22 cellular contexts compared by ENCODE assay signal in genomic region chr15:69502470-69503045, GRCh38. TPM values are rescaled to one million over a fixed set of nuclear protein-coding genes. Genes with fewer than 3 reads are reported as not detected.
DNase-seq lines count a peak whose midpoint lies in the region; ATAC-seq and TF ChIP-seq lines count a peak whose summit lies in the region.
"Had no signal": no experiment of that assay in that cellular context is flagged by ENCODE, and none has a peak within 500 bp of the region (broad histone marks: within the 10 kb centered on the region; RNA-seq: fewer than 3 reads in every experiment).

No MANE protein-coding gene starts in this region.

- intact Hi-C loops in testis (cut with DNase I; ENCODE audit: low total_unique reads): no loop called here

- no peaks in the 10 kb centered on the region for H3K9me2 ChIP-seq in GM23338 (ENCODE audit: insufficient read depth)

- TF ChIP-seq CTCF in AG04450 (IDR thresholded peaks at IDR 0.05; ENCODE audit: low read depth, low read length): peak; percentile 20; the same call in 1 of the 2 replicates
- peak; percentile 54 to 65 for TF ChIP-seq CTCF in GM23338 (conservative IDR thresholded peaks at IDR 0.05; ENCODE audit: low read depth in 2 of 2)
- TF ChIP-seq CTCF in WERI-Rb-1 (IDR thresholded peaks at IDR 0.05; ENCODE audit: low read depth, low read length): peak; percentile 17; the same call in 1 of the 2 replicates
- peak; percentile 18 for TF ChIP-seq CTCF in glutamatergic neuron (IDR thresholded peaks at IDR 0.05; ENCODE audit: partially characterized antibody, unreplicated experiment)
- peak in 1 of 3 experiments; percentile 19 for TF ChIP-seq CTCF in testis (IDR thresholded peaks at IDR 0.05)

- POLR2A ChIA-PET in AG04450 (lab: Yijun Ruan, JAX): no interaction called here

- H3K27me3 Mint-ChIP-seq in GM23338 (ENCODE audit: insufficient read depth, low read depth, poor library complexity) (peaks cover 5% of the 10 kb centered on the region), glutamatergic neuron (ENCODE audit: unreplicated experiment) (peaks cover 9% of the 10 kb centered on the region)

- H3K4me1 Mint-ChIP-seq in GM23338 (peaks cover 10% of the 10 kb centered on the region; the same call in 2 of the 3 replicates), glutamatergic neuron (ENCODE audit: low read depth, unreplicated experiment) (peaks cover 30% of the 10 kb centered on the region)
- H3K4me1 Mint-ChIP-seq: IgD-negative memory B cell had no signal

- H4K20me1 ChIP-seq in GM23338 (replicated peaks; ENCODE audit: insufficient read depth): no peaks in the 10 kb centered on the region

- no peak for DNase-seq in AG04450 (ENCODE audit: low read depth, low spot score)
- DNase-seq in GM23338 (ENCODE audit: low spot score): peak; percentile 22
- no peak for DNase-seq in WERI-Rb-1
- no peak for DNase-seq in glutamatergic neuron
- no peak for DNase-seq in testis
- DNase-seq in GM19240 (ENCODE audit: insufficient read length, low spot score): no peak
- DNase-seq in hippocampal formation (lab: John Stamatoyannopoulos, UW): no peak
- DNase-seq: activated CD8-positive, alpha-beta memory T cell treated with anti-CD3 and anti-CD28 coated beads, Interleukin-2, amount 10 ng/mL, durations not matched to agents 7 days and 5 days; activated gamma-delta T cell; AML-193; anterior cingulate cortex; Calu3; colonic mucosa; GF-D8; mesendoderm; NCI-H1048; NCI-H748 treated with DMSO at 0.1 percent for 48 hours; right lobe of liver; stimulated activated CD4-positive, alpha-beta T cell treated with anti-CD3 and anti-CD28 coated beads, Interleukin-2, amount 100 ng/mL, for 24 hours; T-helper 2 cell had no signal

- H3K36me3 ChIP-seq in GM23338 (ENCODE audit: insufficient read depth): no peaks in the 10 kb centered on the region
- H3K36me3 ChIP-seq in WERI-Rb-1: no peaks in the 10 kb centered on the region
- H3K36me3 ChIP-seq in testis (ENCODE audit: low read depth, missing control alignments): no peaks in the 10 kb centered on the region
- H3K36me3 ChIP-seq: colonic mucosa, right lobe of liver had no signal

- H3K4me3 Mint-ChIP-seq in GM23338 (no peak overlapping the region), glutamatergic neuron (ENCODE audit: unreplicated experiment) (no peak overlapping the region)
- H3K4me3 Mint-ChIP-seq: activated CD8-positive, alpha-beta memory T cell treated with anti-CD3 and anti-CD28 coated beads, Interleukin-2, amount 10 ng/mL, durations not matched to agents 7 days and 5 days; IgD-negative memory B cell had no signal

- ATAC-seq in GM23338 (no peak; the same call in 1 of the 3 replicates), HG02852 (IDR thresholded peaks at IDR 0.05; ENCODE audit: unreplicated experiment) (no peak)
- ATAC-seq: activated CD8-positive, alpha-beta memory T cell treated with anti-CD3 and anti-CD28 coated beads, Interleukin-2, amount 10 ng/mL, durations not matched to agents 7 days and 5 days; right lobe of liver had no signal

- H3K27ac Mint-ChIP-seq in GM23338: no peak overlapping the region
- H3K27ac Mint-ChIP-seq in glutamatergic neuron (ENCODE audit: unreplicated experiment): no peak overlapping the region
- H3K27ac Mint-ChIP-seq: activated CD8-positive, alpha-beta memory T cell treated with anti-CD3 and anti-CD28 coated beads, Interleukin-2, amount 10 ng/mL, durations not matched to agents 7 days and 5 days; IgD-negative memory B cell had no signal

- H3K9me3 Mint-ChIP-seq in GM23338: no peaks in the 10 kb centered on the region
- H3K9me3 Mint-ChIP-seq in glutamatergic neuron (ENCODE audit: unreplicated experiment): peaks cover 10% of the 10 kb centered on the region

- H3K79me2 ChIP-seq in GM23338 (replicated peaks; ENCODE audit: insufficient read depth): no peaks in the 10 kb centered on the region

- peaks cover 14% of the 10 kb centered on the region for H3K27me3 ChIP-seq in AG04450 (ENCODE audit: control insufficient read depth, insufficient read depth, low read length)
- H3K27me3 ChIP-seq in GM23338 (ENCODE audit: insufficient read depth): no peaks in the 10 kb centered on the region
- H3K27me3 ChIP-seq in WERI-Rb-1 (ENCODE audit: insufficient read depth, low read depth, severe bottlenecking): no peaks in the 10 kb centered on the region
- no peaks in the 10 kb centered on the region for H3K27me3 ChIP-seq in testis
- H3K27me3 ChIP-seq: colonic mucosa, right lobe of liver had no signal

- CTCF ChIA-PET in AG04450 (lab: Charles Lee): interaction anchor here (0.7 kb wide), 1 partner anchor 928 kb away, joined by 4 read pairs; no protein-coding TSS in a partner anchor

- H3K27ac ChIP-seq in AG04450 (ENCODE audit: low read depth, low read length) (no peak overlapping the region), GM23338 (ENCODE audit: low read depth) (no peak overlapping the region), WERI-Rb-1 (no peak overlapping the region), testis (no peak overlapping the region)
- H3K27ac ChIP-seq: colonic mucosa, right lobe of liver had no signal

- no peak overlapping the region for H2AFZ ChIP-seq in GM23338

- H3K4me3 ChIP-seq in AG04450 (ENCODE audit: low read depth, low read length): no peak overlapping the region
- H3K4me3 ChIP-seq in GM23338: no peak overlapping the region
- H3K4me3 ChIP-seq in WERI-Rb-1 (ENCODE audit: low read depth, low read length): no peak overlapping the region
- no peak overlapping the region for H3K4me3 ChIP-seq in testis
- H3K4me3 ChIP-seq: colonic mucosa, right lobe of liver had no signal

- 79 to 95% methylated on average over 10 of the region's 10 CpGs for WGBS in testis, 2 donors

- H3K36me3 Mint-ChIP-seq in GM23338 (ENCODE audit: low read depth) (no peaks in the 10 kb centered on the region), glutamatergic neuron (ENCODE audit: unreplicated experiment) (no peaks in the 10 kb centered on the region)
- H3K36me3 Mint-ChIP-seq: activated CD8-positive, alpha-beta memory T cell treated with anti-CD3 and anti-CD28 coated beads, Interleukin-2, amount 10 ng/mL, durations not matched to agents 7 days and 5 days; IgD-negative memory B cell had no signal

- no peaks in the 10 kb centered on the region for H3F3A ChIP-seq in GM23338 (replicated peaks; ENCODE audit: low read depth)

- TF ChIP-seq POLR2A in testis (IDR thresholded peaks at IDR 0.05): no peak

- H3K4me1 ChIP-seq in GM23338 (ENCODE audit: insufficient read depth): no peaks in the 10 kb centered on the region
- no peaks in the 10 kb centered on the region for H3K4me1 ChIP-seq in testis
- H3K4me1 ChIP-seq: colonic mucosa, right lobe of liver had no signal

- no peaks in the 10 kb centered on the region; the same call in 1 of the 2 replicates for H3K9me3 ChIP-seq in AG04450 (ENCODE audit: control insufficient read depth, insufficient read depth, low read length)
- no peaks in the 10 kb centered on the region for H3K9me3 ChIP-seq in WERI-Rb-1 (ENCODE audit: severe bottlenecking)
- no peaks in the 10 kb centered on the region for H3K9me3 ChIP-seq in testis
- H3K9me3 ChIP-seq: colonic mucosa, right lobe of liver had no signal

- no peak overlapping the region for H3K4me2 ChIP-seq in GM23338

TF ChIP-seq in GM23338, 12 proteins besides CTCF, POLR2A, EP300 and RAD21 (continues in another document):
- TF ChIP-seq ETS1 (IDR thresholded peaks at IDR 0.05) (no peak), STAT1 (IDR thresholded peaks at IDR 0.05; ENCODE audit: unreplicated experiment) (no peak), EZH2phosphoT487 (IDR thresholded peaks at IDR 0.05; ENCODE audit: unreplicated experiment) (no peak), ZNF114 (CRISPR knock-in tag; IDR thresholded peaks at IDR 0.05) (no peak), CREB1 (CRISPR knock-in tag; IDR thresholded peaks at IDR 0.05; ENCODE audit: low read depth) (no peak), REST (IDR thresholded peaks at IDR 0.05; ENCODE audit: unreplicated experiment) (no peak)

RNA-seq across cellular contexts. Expression of gene RPLP1, which starts 49.9 kb away (rescaled TPM):
- polyA plus RNA-seq in AG04450 (2011; rRNA removed) (722 and 1,256 TPM in 2 replicates), GM23338 (2016; fragmentation: Nextera tagmentation; extraction: Ambion mirVana) (3,258 and 3,794 TPM in 2 replicates), testis (ENCODE audit: insufficient read depth, low read depth, low replicate concordance) (1,127 TPM)
- 229 and 299 TPM in 2 replicates for polyA minus RNA-seq in AG04450 (2011; rRNA and poly(A)+ RNA removed)
- total RNA-seq in GM23338 (2014; rRNA removed; shearing (Covaris generic)): 283 and 305 TPM in 2 replicates
- total RNA-seq in glutamatergic neuron (ENCODE audit: unreplicated experiment) (572 TPM), testis (100 to 1,000 TPM; 245 to 513 TPM)
